ENCODE assay signal across 10 cellular contexts in genomic region chr1:216005916-216006315, GRCh38.
DNase-seq lines count a peak whose midpoint lies in the region; ATAC-seq and TF ChIP-seq lines count a peak whose summit lies in the region.
"Had no signal": no experiment of that assay in that cellular context is flagged by ENCODE, and none has a peak within 500 bp of the region (broad histone marks: within the 10 kb centered on the region; RNA-seq: fewer than 3 reads in every experiment).

No MANE protein-coding gene starts in this region.

- TF ChIP-seq POLR2A in ovary (IDR thresholded peaks at IDR 0.05) = no peak

- TF ChIP-seq EP300 in ovary (IDR thresholded peaks at IDR 0.05) = no peak

- H2AFZ ChIP-seq in Karpas-422 (ENCODE audit: low read length) = no peak overlapping the region
- H2AFZ ChIP-seq: neural progenitor cell had no signal

- H3K79me2 ChIP-seq in Karpas-422 (ENCODE audit: low read length) = no peaks in the 10 kb centered on the region

- no peak overlapping the region for H3K9ac ChIP-seq in Karpas-422 (ENCODE audit: low read length)
- H3K9ac ChIP-seq: neural progenitor cell had no signal

- DNase-seq in dedifferentiated amniotic fluid mesenchymal stem cell (ENCODE audit: extremely low spot score) (peak; percentile 34), ovary (no peak), ascending aorta (ENCODE audit: low spot score in 2 of 2) (no peak), RKO (ENCODE audit: low spot score) (no peak), Karpas-422 (no peak)
- DNase-seq: SW 1271 had no signal

- no peak overlapping the region for H3K4me3 ChIP-seq in ovary
- H3K4me3 ChIP-seq in ascending aorta = no peak overlapping the region
- H3K4me3 ChIP-seq in Karpas-422 (ENCODE audit: low read length) = no peak overlapping the region
- H3K4me3 ChIP-seq: neural progenitor cell had no signal

- H4K20me1 ChIP-seq in Karpas-422 (ENCODE audit: insufficient read depth, low read depth, low read length) = no peaks in the 10 kb centered on the region

- no peaks in the 10 kb centered on the region for H3K9me2 ChIP-seq in Karpas-422 (replicated peaks; ENCODE audit: insufficient read depth, low read length)

- no peaks in the 10 kb centered on the region for H3K9me3 ChIP-seq in ovary
- no peaks in the 10 kb centered on the region for H3K9me3 ChIP-seq in ascending aorta
- H3K9me3 ChIP-seq in Karpas-422 (ENCODE audit: low read length) = no peaks in the 10 kb centered on the region

- H3K27me3 ChIP-seq in ovary (no peaks in the 10 kb centered on the region), ascending aorta (no peaks in the 10 kb centered on the region), Karpas-422 (ENCODE audit: low read length) (no peaks in the 10 kb centered on the region)
- H3K27me3 ChIP-seq: neural progenitor cell had no signal

- H3K27ac ChIP-seq in ovary = no peak overlapping the region
- H3K27ac ChIP-seq in ascending aorta = no peak overlapping the region
- H3K27ac ChIP-seq in Karpas-422 (ENCODE audit: low read length) = no peak overlapping the region
- H3K27ac ChIP-seq: neural progenitor cell had no signal

- H3K36me3 ChIP-seq in ovary = no peaks in the 10 kb centered on the region
- H3K36me3 ChIP-seq in ascending aorta = no peaks in the 10 kb centered on the region
- no peaks in the 10 kb centered on the region for H3K36me3 ChIP-seq in Karpas-422 (ENCODE audit: insufficient read depth, low read length)
- H3K36me3 ChIP-seq: neural progenitor cell had no signal

- peak; percentile 100 for ATAC-seq in GM18499 (IDR thresholded peaks at IDR 0.05; ENCODE audit: insufficient read depth, unreplicated experiment)
- peak; percentile 100 for ATAC-seq in GM21576 (IDR thresholded peaks at IDR 0.05; ENCODE audit: unreplicated experiment)
- peak; percentile 92 for ATAC-seq in HG03439 (IDR thresholded peaks at IDR 0.05; ENCODE audit: unreplicated experiment)

- TF ChIP-seq CTCF in ovary (IDR thresholded peaks at IDR 0.05) (no peak), ascending aorta (IDR thresholded peaks at IDR 0.05) (no peak)

- no peaks in the 10 kb centered on the region for H3K4me1 ChIP-seq in ovary (ENCODE audit: insufficient read depth)
- H3K4me1 ChIP-seq in ascending aorta = no peaks in the 10 kb centered on the region
- no peaks in the 10 kb centered on the region for H3K4me1 ChIP-seq in Karpas-422 (ENCODE audit: low read length)
- H3K4me1 ChIP-seq: neural progenitor cell had no signal

- intact Hi-C loops in ovary (cut with DNase I) (no loop called here), ascending aorta (cut with DNase I) (no loop called here)

- no peak overlapping the region for H3K4me2 ChIP-seq in Karpas-422 (ENCODE audit: low read depth, low read length, poor library complexity, severe bottlenecking)
- H3K4me2 ChIP-seq: neural progenitor cell had no signal

- WGBS in ovary, 3 donors = 87 to 90% (median 89%) methylated on average over 2 of the region's 2 CpGs
